Comparison of ENCODE assay signal across 19 cellular contexts in genomic region chr19:46730187-46730586, GRCh38. TPM values are rescaled to one million over a fixed set of nuclear protein-coding genes. Genes with fewer than 3 reads are reported as not detected.
DNase-seq lines count a peak whose midpoint lies in the region; ATAC-seq, FAIRE-seq and TF ChIP-seq lines count a peak whose summit lies in the region.
"Had no signal": no experiment of that assay in that cellular context is flagged by ENCODE, and none has a peak within 500 bp of the region (broad histone marks: within the 10 kb centered on the region; RNA-seq: fewer than 3 reads in every experiment).

No MANE protein-coding gene starts in this region.

- TF ChIP-seq RAD21 in A549 (conservative IDR thresholded peaks at IDR 0.05 in 1 of 2, IDR thresholded peaks at IDR 0.05 in 1 of 2): no peak

- POLR2A ChIA-PET in A549 (lab: Yijun Ruan, JAX): interaction anchor here (1.0 kb wide), 1 partner anchor 12 kb away, joined by 4 read pairs; no protein-coding TSS in a partner anchor
- POLR2A ChIA-PET in endothelial cell of umbilical vein (lab: Charles Lee): no interaction called here

- H3K36me3 ChIP-seq in Karpas-422 (ENCODE audit: insufficient read depth, low read length): peaks cover 20% of the 10 kb centered on the region
- peaks cover 12 to 44% of the 10 kb centered on the region in 2 experiments for H3K36me3 ChIP-seq in endothelial cell of umbilical vein (ENCODE audit: control insufficient read depth in 2 of 2, extremely low read depth in 1 of 2, insufficient read depth in 2 of 2, low read length in 2 of 2)

- WGBS in A549 (ENCODE audit: missing lambda C conversion rate): 93% methylated on average over 9 of the region's 9 CpGs

- dilution Hi-C loops in endothelial cell of umbilical vein (cut with MboI; ENCODE audit: extremely low pct_ligation_motif_present, low sequenced_read_pairs): no loop called here

- H3K4me3 ChIP-seq in A549 (no peak overlapping the region), Karpas-422 (ENCODE audit: low read length) (no peak overlapping the region), endothelial cell of umbilical vein (replicated peaks in 1 of 3; ENCODE audit: insufficient read depth in 1 of 3, low read depth in 1 of 3, low read length in 3 of 3) (no peak overlapping the region)
- H3K4me3 ChIP-seq: Peyer's patch, SK-N-MC had no signal

- no peak for FAIRE-seq in A549 (lab: Jason Lieb, UNC)
- peak; percentile 4 for FAIRE-seq in endothelial cell of umbilical vein (lab: Jason Lieb, UNC)

- H3K9ac ChIP-seq in Karpas-422 (ENCODE audit: low read length) (peak overlapping the region; percentile 45), endothelial cell of umbilical vein (replicated peaks; ENCODE audit: extremely low read depth, insufficient read depth, low read length) (no peak overlapping the region)

- intact Hi-C loops in endothelial cell of umbilical vein (cut with micrococcal nuclease): no loop called here

- H3K4me1 ChIP-seq in A549 (peaks cover 43% of the 10 kb centered on the region), Karpas-422 (ENCODE audit: low read length) (peaks cover 29% of the 10 kb centered on the region), endothelial cell of umbilical vein (ENCODE audit: control insufficient read depth, extremely low read depth, insufficient read depth, low read length) (peaks cover 64% of the 10 kb centered on the region)
- H3K4me1 ChIP-seq: Caco-2 had no signal

- DNase-seq in A549 (ENCODE audit: low read depth in 1 of 2, low spot score in 1 of 2): no peak
- DNase-seq in Karpas-422: no peak
- no peak for DNase-seq in endothelial cell of umbilical vein (ENCODE audit: low read depth, low spot score)
- DNase-seq in NCI-H345 treated with DMSO at 0.1 percent for 48 hours (lab: John Stamatoyannopoulos, UW; ENCODE audit: unreplicated experiment): no peak
- no peak for DNase-seq in RKO (ENCODE audit: low spot score)
- DNase-seq: CD4-positive, CD25-positive, alpha-beta regulatory T cell; GDM1; GOT3; KBM-7; NCI-H1694 treated with DMSO at 0.1 percent for 48 hours; NCI-H2107; NCI-H510A treated with DMSO at 0.1 percent for 48 hours; SHP77 had no signal

- CTCF ChIA-PET in A549 (lab: Yijun Ruan, JAX) (interaction anchor here (0.8 to 12.9 kb wide), 18 partner anchors 10 to 187 kb away, joined by 3 to 205 read pairs (median 8); partner anchors contain the start of genes DACT3, FKRP and PRKD2), endothelial cell of umbilical vein (lab: Charles Lee) (interaction anchor here (1.0 to 5.8 kb wide), 11 partner anchors 12 to 116 kb away, joined by 3 to 74 read pairs (median 4); partner anchors contain the start of gene PRKD2)

- H3K27ac ChIP-seq in A549 (peak overlapping the region in 1 of 2 experiments; percentile 66; a peak in 3 of 6 replicates), C4-2B (peak overlapping the region; percentile 51), Karpas-422 (ENCODE audit: low read length) (peak overlapping the region; percentile 71), endothelial cell of umbilical vein (ENCODE audit: insufficient read depth, low read depth, low read length) (no peak overlapping the region)
- H3K27ac ChIP-seq: Peyer's patch, SK-N-MC had no signal

- H2AFZ ChIP-seq in Karpas-422 (ENCODE audit: low read length) (no peak overlapping the region), endothelial cell of umbilical vein (ENCODE audit: low read depth, low read length) (no peak overlapping the region)

- H3K79me2 ChIP-seq in Karpas-422 (ENCODE audit: low read length) (peaks cover 32% of the 10 kb centered on the region), endothelial cell of umbilical vein (ENCODE audit: control insufficient read depth, insufficient read depth, low read length) (peaks cover 37% of the 10 kb centered on the region)

- H3K4me2 ChIP-seq in A549: no peak overlapping the region
- H3K4me2 ChIP-seq in Karpas-422 (ENCODE audit: low read depth, low read length, poor library complexity, severe bottlenecking): no peak overlapping the region
- H3K4me2 ChIP-seq in endothelial cell of umbilical vein (ENCODE audit: insufficient read depth, low read length): no peak overlapping the region

- no peaks in the 10 kb centered on the region for H3K9me3 ChIP-seq in A549
- H3K9me3 ChIP-seq in Karpas-422 (ENCODE audit: low read length): no peaks in the 10 kb centered on the region
- H3K9me3 ChIP-seq in endothelial cell of umbilical vein (replicated peaks; ENCODE audit: control insufficient read depth, insufficient read depth, low read length): no peaks in the 10 kb centered on the region
- H3K9me3 ChIP-seq: Caco-2, Peyer's patch had no signal

- TF ChIP-seq EP300 in A549 (IDR thresholded peaks at IDR 0.05): no peak

- ATAC-seq in A549 (peak; percentile 1 to 2; a peak in 2 of 6 replicates), GM21360 (IDR thresholded peaks at IDR 0.05; ENCODE audit: unreplicated experiment) (no peak), GM19452 (IDR thresholded peaks at IDR 0.05; ENCODE audit: unreplicated experiment) (no peak)

- H4K20me1 ChIP-seq in Karpas-422 (ENCODE audit: insufficient read depth, low read depth, low read length) (peaks cover 50% of the 10 kb centered on the region), endothelial cell of umbilical vein (replicated peaks; ENCODE audit: control insufficient read depth, extremely low read depth, insufficient read depth, low read length) (no peaks in the 10 kb centered on the region)

- TF ChIP-seq POLR2A in A549 (IDR thresholded peaks at IDR 0.05; ENCODE audit: low read length): no peak
- no peak for TF ChIP-seq POLR2A in endothelial cell of umbilical vein (IDR thresholded peaks at IDR 0.05; ENCODE audit: low read depth, low read length)

- no peaks in the 10 kb centered on the region for H3K27me3 ChIP-seq in Karpas-422 (ENCODE audit: low read length)
- no peaks in the 10 kb centered on the region for H3K27me3 ChIP-seq in endothelial cell of umbilical vein (ENCODE audit: control insufficient read depth in 2 of 2, insufficient read depth in 2 of 2, low read length in 2 of 2)
- H3K27me3 ChIP-seq: Peyer's patch had no signal

- H3K9me2 ChIP-seq in Karpas-422 (replicated peaks; ENCODE audit: insufficient read depth, low read length): no peaks in the 10 kb centered on the region

- no TSS peak for BruUV-seq in endothelial cell of umbilical vein (replicated peaks; lab: Mats Ljungman, UMichigan)

- H3K9me1 ChIP-seq in endothelial cell of umbilical vein (replicated peaks; ENCODE audit: control insufficient read depth, extremely low read depth, insufficient read depth, low read length): no peaks in the 10 kb centered on the region

- TF ChIP-seq CTCF in A549 (IDR thresholded peaks at IDR 0.05) (no peak), C4-2B (conservative IDR thresholded peaks at IDR 0.05) (no peak), endothelial cell of umbilical vein (IDR thresholded peaks at IDR 0.05; ENCODE audit: extremely low read depth in 1 of 2, insufficient read depth in 1 of 2, low read depth in 1 of 2, low read length in 2 of 2) (no peak)

RNA-seq across cellular contexts. Expression of gene PRKD2, which starts 13.3 kb away (rescaled TPM):
- 8.3 and 10.4 TPM in 2 replicates for polyA plus RNA-seq in A549 (2011; rRNA removed)
- polyA plus RNA-seq in A549 (2012; cell fraction: cytosol; rRNA removed): 20.7 and 21.5 TPM in 2 replicates
- polyA plus RNA-seq in A549 (2012; cell fraction: nucleus; rRNA removed): 43.5 and 59.2 TPM in 2 replicates
- polyA plus RNA-seq in A549 (2017; fragmentation: RNase III; extraction: RNeasy Plus Mini Kit Qiagen cat#74134 plus additional on column Dnase treatment): 21.7 to 25.8 TPM (median 24.6 TPM) in 3 replicates
- 22.8 and 23.8 TPM in 2 replicates for polyA minus RNA-seq in A549 (2011; rRNA and poly(A)+ RNA removed)
- 20.0 and 34.6 TPM in 2 replicates for total RNA-seq in Karpas-422 (2014; rRNA removed; shearing (Covaris generic); ENCODE audit: low replicate concordance)
- total RNA-seq in endothelial cell of umbilical vein: 94.9 and 101 TPM in 2 replicates
- 40.4 and 42.4 TPM in 2 replicates for polyA plus RNA-seq in endothelial cell of umbilical vein
- 34.8 and 36.2 TPM in 2 replicates for polyA plus RNA-seq in endothelial cell of umbilical vein (2011; cell fraction: cytosol; rRNA removed)
- polyA plus RNA-seq in endothelial cell of umbilical vein (2011; cell fraction: nucleus; rRNA removed): 69.1 and 74.5 TPM in 2 replicates
- polyA plus RNA-seq in endothelial cell of umbilical vein (2012): 45.1 and 54.6 TPM in 2 replicates
- 43.7 and 55.6 TPM in 2 replicates for polyA minus RNA-seq in endothelial cell of umbilical vein
- 10.0 TPM for polyA minus RNA-seq in endothelial cell of umbilical vein (2011; cell fraction: cytosol; rRNA and poly(A)+ RNA removed)
- polyA minus RNA-seq in endothelial cell of umbilical vein (2011; cell fraction: nucleus; rRNA and poly(A)+ RNA removed): 22.5 and 33.7 TPM in 2 replicates

RNA-seq across cellular contexts. Expression of gene FKRP, which starts 15.7 kb away (rescaled TPM):
- 14.7 and 16.4 TPM in 2 replicates for polyA plus RNA-seq in A549 (2011; rRNA removed)
- 23.9 and 34.0 TPM in 2 replicates for polyA plus RNA-seq in A549 (2012; cell fraction: cytosol; rRNA removed)
- 75.2 and 82.8 TPM in 2 replicates for polyA plus RNA-seq in A549 (2012; cell fraction: nucleus; rRNA removed)
- polyA plus RNA-seq in A549 (2017; fragmentation: RNase III; extraction: RNeasy Plus Mini Kit Qiagen cat#74134 plus additional on column Dnase treatment): 18.4 to 20.2 TPM (median 18.8 TPM) in 3 replicates
- polyA minus RNA-seq in A549 (2011; rRNA and poly(A)+ RNA removed): 10.6 and 13.3 TPM in 2 replicates
- 14.6 and 18.4 TPM in 2 replicates for total RNA-seq in Karpas-422 (2014; rRNA removed; shearing (Covaris generic); ENCODE audit: low replicate concordance)
- total RNA-seq in endothelial cell of umbilical vein: 28.6 and 32.8 TPM in 2 replicates
- polyA plus RNA-seq in endothelial cell of umbilical vein: 31.5 and 33.5 TPM in 2 replicates
- 14.6 and 23.7 TPM in 2 replicates for polyA plus RNA-seq in endothelial cell of umbilical vein (2011; cell fraction: cytosol; rRNA removed)
- 49.9 and 63.7 TPM in 2 replicates for polyA plus RNA-seq in endothelial cell of umbilical vein (2011; cell fraction: nucleus; rRNA removed)
- polyA plus RNA-seq in endothelial cell of umbilical vein (2012): 23.5 and 24.5 TPM in 2 replicates
- 15.9 and 23.2 TPM in 2 replicates for polyA minus RNA-seq in endothelial cell of umbilical vein
- 3.3 TPM for polyA minus RNA-seq in endothelial cell of umbilical vein (2011; cell fraction: cytosol; rRNA and poly(A)+ RNA removed)
- 14.5 and 18.0 TPM in 2 replicates for polyA minus RNA-seq in endothelial cell of umbilical vein (2011; cell fraction: nucleus; rRNA and poly(A)+ RNA removed)

RNA-seq across cellular contexts. Expression of gene STRN4, which starts 16.1 kb away (rescaled TPM):
- polyA plus RNA-seq in A549 (2011; rRNA removed) (62.8 and 66.2 TPM in 2 replicates), A549 (2017; fragmentation: RNase III; extraction: RNeasy Plus Mini Kit Qiagen cat#74134 plus additional on column Dnase treatment) (70.0 to 72.9 TPM (median 71.0 TPM) in 3 replicates), endothelial cell of umbilical vein (144 and 179 TPM in 2 replicates)
- 192 and 270 TPM in 2 replicates for polyA plus RNA-seq in A549 (2012; cell fraction: cytosol; rRNA removed)
- 380 and 588 TPM in 2 replicates for polyA plus RNA-seq in A549 (2012; cell fraction: nucleus; rRNA removed)
- polyA minus RNA-seq in A549 (2011; rRNA and poly(A)+ RNA removed): 65.2 and 89.1 TPM in 2 replicates
- 37.5 and 55.2 TPM in 2 replicates for total RNA-seq in Karpas-422 (2014; rRNA removed; shearing (Covaris generic); ENCODE audit: low replicate concordance)
- total RNA-seq in endothelial cell of umbilical vein: 108 and 116 TPM in 2 replicates
- polyA plus RNA-seq in endothelial cell of umbilical vein (2011; cell fraction: cytosol; rRNA removed): 87.1 and 114 TPM in 2 replicates
- polyA plus RNA-seq in endothelial cell of umbilical vein (2011; cell fraction: nucleus; rRNA removed): 179 and 227 TPM in 2 replicates
- polyA plus RNA-seq in endothelial cell of umbilical vein (2012): 54.6 and 71.2 TPM in 2 replicates
- polyA minus RNA-seq in endothelial cell of umbilical vein: 86.7 and 114 TPM in 2 replicates
- 31.5 TPM for polyA minus RNA-seq in endothelial cell of umbilical vein (2011; cell fraction: cytosol; rRNA and poly(A)+ RNA removed)
- polyA minus RNA-seq in endothelial cell of umbilical vein (2011; cell fraction: nucleus; rRNA and poly(A)+ RNA removed): 65.9 and 118 TPM in 2 replicates

RNA-seq across cellular contexts. Expression of gene SLC1A5, which starts 58.2 kb away (rescaled TPM):
- 302 and 306 TPM in 2 replicates for polyA plus RNA-seq in A549 (2011; rRNA removed)
- 195 and 237 TPM in 2 replicates for polyA plus RNA-seq in A549 (2012; cell fraction: cytosol; rRNA removed)
- 457 and 532 TPM in 2 replicates for polyA plus RNA-seq in A549 (2012; cell fraction: nucleus; rRNA removed)
- 184 to 200 TPM (median 189 TPM) in 3 replicates for polyA plus RNA-seq in A549 (2017; fragmentation: RNase III; extraction: RNeasy Plus Mini Kit Qiagen cat#74134 plus additional on column Dnase treatment)
- polyA minus RNA-seq in A549 (2011; rRNA and poly(A)+ RNA removed): 366 and 376 TPM in 2 replicates
- total RNA-seq in Karpas-422 (2014; rRNA removed; shearing (Covaris generic); ENCODE audit: low replicate concordance): 116 and 189 TPM in 2 replicates
- total RNA-seq in endothelial cell of umbilical vein: 105 and 114 TPM in 2 replicates
- polyA plus RNA-seq in endothelial cell of umbilical vein: 114 TPM in 2 replicates
- polyA plus RNA-seq in endothelial cell of umbilical vein (2011; cell fraction: cytosol; rRNA removed): 73.3 and 75.0 TPM in 2 replicates
- 43.7 and 51.1 TPM in 2 replicates for polyA plus RNA-seq in endothelial cell of umbilical vein (2011; cell fraction: nucleus; rRNA removed)
- 86.6 and 87.7 TPM in 2 replicates for polyA plus RNA-seq in endothelial cell of umbilical vein (2012)
- 127 and 137 TPM in 2 replicates for polyA minus RNA-seq in endothelial cell of umbilical vein
- 98.2 TPM for polyA minus RNA-seq in endothelial cell of umbilical vein (2011; cell fraction: cytosol; rRNA and poly(A)+ RNA removed)
- polyA minus RNA-seq in endothelial cell of umbilical vein (2011; cell fraction: nucleus; rRNA and poly(A)+ RNA removed): 22.9 and 25.6 TPM in 2 replicates

Comparison
In these comparisons a context has a peak if more than half of its experiments do, and no peak if none do; other contexts are left out.
1. ATAC-seq: peak in A549 (2 of 2); none in GM21360 (single experiment) and GM19452 (single experiment).